8 cellular contexts compared by ENCODE assay signal in genomic region chr6:33410050-33410710, GRCh38. TPM values are rescaled to one million over a fixed set of nuclear protein-coding genes. Genes with fewer than 3 reads are reported as not detected.
DNase-seq lines count a peak whose midpoint lies in the region; TF ChIP-seq lines count a peak whose summit lies in the region.

No MANE protein-coding gene starts in this region.

- peaks cover 18% of the 10 kb centered on the region for H3K4me1 Mint-ChIP-seq in nephron

- peaks cover 19% of the 10 kb centered on the region for H3F3A ChIP-seq in Loucy (ENCODE audit: low read depth)

- no peaks in the 10 kb centered on the region for H3K9me2 ChIP-seq in Loucy (replicated peaks; ENCODE audit: low read depth, low read length)

- peak overlapping the region; percentile 44 for H2AFZ ChIP-seq in Loucy (ENCODE audit: low read length)

- POLR2A ChIA-PET in RWPE1 (lab: Yijun Ruan, JAX; ENCODE audit: low non-redundant PET): no interaction called here

- no peaks in the 10 kb centered on the region for H3K9me3 ChIP-seq in Loucy (ENCODE audit: insufficient read depth, low read depth, low read length)

- peaks cover 35% of the 10 kb centered on the region; the same call in 1 of the 2 replicates for H3K79me2 ChIP-seq in Loucy (ENCODE audit: insufficient read depth, low read length)

- TF ChIP-seq CTCF in Loucy (conservative IDR thresholded peaks at IDR 0.05; ENCODE audit: low read length): no peak
- TF ChIP-seq CTCF in RWPE1 (conservative IDR thresholded peaks at IDR 0.05; ENCODE audit: low read depth): no peak
- no peak for TF ChIP-seq CTCF in nephron (IDR thresholded peaks at IDR 0.05; ENCODE audit: unreplicated experiment in 3 of 3)

- no peaks in the 10 kb centered on the region for H3K27me3 ChIP-seq in H7 (ENCODE audit: control insufficient read depth, insufficient read depth, low read length)
- H3K27me3 ChIP-seq in Loucy (ENCODE audit: insufficient read depth, low read length, poor library complexity, severe bottlenecking): no peaks in the 10 kb centered on the region

- peak overlapping the region; percentile 93 for H3K27ac ChIP-seq in RWPE1

- peaks cover 36% of the 10 kb centered on the region for H3K36me3 Mint-ChIP-seq in nephron (ENCODE audit: low read depth)

- peaks cover 23% of the 10 kb centered on the region for H4K20me1 ChIP-seq in Loucy (ENCODE audit: insufficient read depth, low read length, poor library complexity, severe bottlenecking)

- CTCF ChIA-PET in RWPE1 (lab: Yijun Ruan, JAX): interaction anchor here (0.5 to 0.6 kb wide), 2 partner anchors 9 to 92 kb away, joined by 3 read pairs; partner anchors contain the start of gene ZBTB22

- DNase-seq in ELR (ENCODE audit: low read depth): peak; percentile 98
- DNase-seq in H7: peak; percentile 99
- DNase-seq in RWPE1 (ENCODE audit: low spot score): peak; percentile 98
- peak; percentile 98 for DNase-seq in activated T-helper 9 cell treated with anti-CD3 and anti-CD28 coated beads, Interleukin-2, amount 50 U/mL, for 16 hours (ENCODE audit: low read depth)
- peak; percentile 95 for DNase-seq in fibroblast of peridontal ligament (ENCODE audit: extremely low read depth)
- peak; percentile 100 for DNase-seq in stimulated activated naive CD4-positive, alpha-beta T cell treated with Interleukin-2 at 50 U/mL for 16 hours (lab: John Stamatoyannopoulos, UW)

- peaks cover 21% of the 10 kb centered on the region for H3K4me1 ChIP-seq in Loucy (ENCODE audit: insufficient read depth, low read length, poor library complexity, severe bottlenecking)

- H3K27ac Mint-ChIP-seq in nephron: peak overlapping the region; percentile 95 to 99 (median 96)

- H3K36me3 ChIP-seq in H7 (replicated peaks; ENCODE audit: control insufficient read depth, insufficient read depth, low read length) (peaks cover 39% of the 10 kb centered on the region), Loucy (ENCODE audit: insufficient read depth, low read length) (peaks cover 35% of the 10 kb centered on the region; the same call in 1 of the 2 replicates)

- no peaks in the 10 kb centered on the region for H3K9me3 Mint-ChIP-seq in nephron

- H3K9ac ChIP-seq in Loucy (ENCODE audit: low read depth, low read length, poor library complexity, severe bottlenecking): peak overlapping the region; percentile 82

- peak overlapping the region; percentile 91 to 94 (median 91) for H3K4me3 Mint-ChIP-seq in nephron

- no peaks in the 10 kb centered on the region for H3K27me3 Mint-ChIP-seq in nephron (ENCODE audit: low read depth)

- peak overlapping the region; percentile 98 for H3K4me2 ChIP-seq in Loucy (ENCODE audit: low read depth, low read length, poor library complexity, severe bottlenecking)

- H3K4me3 ChIP-seq in H7 (ENCODE audit: insufficient read depth, low read depth, low read length) (peak overlapping the region; percentile 64), Loucy (ENCODE audit: low read length, poor library complexity, severe bottlenecking) (peak overlapping the region; percentile 82)

RNA-seq across cellular contexts. Expression of gene PHF1, which starts 0.6 kb away (rescaled TPM):
- total RNA-seq in H7 (2014; rRNA removed; shearing (Covaris generic)): 38.3 and 41.9 TPM in 2 replicates

RNA-seq across cellular contexts. Expression of gene CUTA, which starts 7.7 kb away (rescaled TPM):
- 168 and 188 TPM in 2 replicates for total RNA-seq in H7 (2014; rRNA removed; shearing (Covaris generic))

RNA-seq across cellular contexts. Expression of gene SYNGAP1, which starts 9.7 kb away (rescaled TPM):
- total RNA-seq in H7 (2014; rRNA removed; shearing (Covaris generic)): 8.3 and 13.4 TPM in 2 replicates

RNA-seq across cellular contexts. Expression of gene KIFC1, which starts 18.6 kb away (rescaled TPM):
- 101 and 113 TPM in 2 replicates for total RNA-seq in H7 (2014; rRNA removed; shearing (Covaris generic))

RNA-seq across cellular contexts. Expression of gene ZBTB9, which starts 44.2 kb away (rescaled TPM):
- total RNA-seq in H7 (2014; rRNA removed; shearing (Covaris generic)): 15.5 and 16.4 TPM in 2 replicates

Comparison
In these comparisons a context has a peak if more than half of its experiments do, and no peak if none do; other contexts are left out.
1. Peak in every context shown above with its lines: DNase-seq, H3K4me3 ChIP-seq and H3K27ac ChIP-seq.